ENCODE assay signal across 19 cellular contexts in genomic region chr3:64803469-64803868, GRCh38.
DNase-seq lines count a peak whose midpoint lies in the region; ATAC-seq and TF ChIP-seq lines count a peak whose summit lies in the region.
"Had no signal": no experiment of that assay in that cellular context is flagged by ENCODE, and none has a peak within 500 bp of the region (broad histone marks: within the 10 kb centered on the region; RNA-seq: fewer than 3 reads in every experiment).

No MANE protein-coding gene starts in this region.

- ATAC-seq in GM23338, result no peak

- H3K4me3 Mint-ChIP-seq in GM23338, result no peak overlapping the region
- H3K4me3 Mint-ChIP-seq: CD14-positive monocyte; CD4-positive, alpha-beta T cell; CD8-positive, alpha-beta memory T cell had no signal

- H2BK15ac ChIP-seq in mesendoderm (replicated peaks; ENCODE audit: low read depth), result no peak overlapping the region

- TF ChIP-seq CTCF in GM23338 (conservative IDR thresholded peaks at IDR 0.05; ENCODE audit: low read depth in 2 of 2) (no peak), hepatocyte (IDR thresholded peaks at IDR 0.05; ENCODE audit: poor library complexity) (no peak), smooth muscle cell (IDR thresholded peaks at IDR 0.05; ENCODE audit: borderline replicate concordance, insufficient read depth, poor library complexity, severe bottlenecking) (no peak), Peyer's patch (IDR thresholded peaks at IDR 0.05) (no peak), SK-N-SH (IDR thresholded peaks at IDR 0.05) (no peak)

- H3F3A ChIP-seq in GM23338 (replicated peaks; ENCODE audit: low read depth) (no peaks in the 10 kb centered on the region), smooth muscle cell (ENCODE audit: low read depth) (peaks cover 25% of the 10 kb centered on the region), SK-N-SH (replicated peaks; ENCODE audit: insufficient read depth) (no peaks in the 10 kb centered on the region)

- TF ChIP-seq RAD21 in SK-N-SH (IDR thresholded peaks at IDR 0.05; ENCODE audit: low read length), result no peak

- H4K5ac ChIP-seq in mesendoderm (ENCODE audit: low read length), result no peak overlapping the region

- no peaks in the 10 kb centered on the region for H3K27me3 Mint-ChIP-seq in GM23338 (ENCODE audit: insufficient read depth, low read depth, poor library complexity)
- H3K27me3 Mint-ChIP-seq: CD4-positive, alpha-beta T cell; CD8-positive, alpha-beta memory T cell had no signal

- H3K4me1 Mint-ChIP-seq in GM23338, result 0 out of 3 replicates have a peak, but pooled peaks cover 3% of the 10 kb centered on the region
- H3K4me1 Mint-ChIP-seq: CD14-positive monocyte; CD8-positive, alpha-beta memory T cell had no signal

- H3K9ac ChIP-seq in mesendoderm (ENCODE audit: low read length) (no peak overlapping the region), smooth muscle cell (ENCODE audit: low read depth) (peak overlapping the region; percentile 38), SK-N-SH (no peak overlapping the region)
- H3K9ac ChIP-seq: BLaER1 treated with 17β-estradiol and CSF1 and Interleukin-3, amounts not matched to agents 10 nM and 100 nM had no signal

- WGBS in hepatocyte (ENCODE audit: low lambda C conversion rate, missing lambda C conversion rate), result 50% methylated on average over 9 of the region's 9 CpGs
- WGBS in mesendoderm (ENCODE audit: extremely low coverage, insufficient coverage, low lambda C conversion rate), result no CpG with 5 or more reads among the region's 9 CpGs
- 22% methylated on average over 9 of the region's 9 CpGs for WGBS in smooth muscle cell (ENCODE audit: low lambda C conversion rate)
- 85% methylated on average over 9 of the region's 9 CpGs for WGBS in SK-N-SH (ENCODE audit: low lambda C conversion rate)

- POLR2A ChIA-PET in SK-N-SH (lab: Yijun Ruan, JAX), result no interaction called here

- H4K20me1 ChIP-seq in GM23338 (replicated peaks; ENCODE audit: insufficient read depth) (no peaks in the 10 kb centered on the region), hepatocyte (ENCODE audit: insufficient read depth, poor library complexity, severe bottlenecking) (no peaks in the 10 kb centered on the region), smooth muscle cell (ENCODE audit: low read depth) (no peaks in the 10 kb centered on the region), SK-N-SH (ENCODE audit: insufficient read depth) (no peaks in the 10 kb centered on the region)
- H4K20me1 ChIP-seq: BLaER1 treated with 17β-estradiol and CSF1 and Interleukin-3, amounts not matched to agents 10 nM and 100 nM had no signal

- no peaks in the 10 kb centered on the region for H3K4me1 ChIP-seq in GM23338 (ENCODE audit: insufficient read depth)
- H3K4me1 ChIP-seq in hepatocyte (ENCODE audit: insufficient read depth), result peaks cover 21% of the 10 kb centered on the region
- peaks cover 7% of the 10 kb centered on the region for H3K4me1 ChIP-seq in mesendoderm (ENCODE audit: control insufficient read depth, low read depth, low read length)
- peaks cover 15% of the 10 kb centered on the region for H3K4me1 ChIP-seq in smooth muscle cell (ENCODE audit: low read depth)
- H3K4me1 ChIP-seq in Peyer's patch, result no peaks in the 10 kb centered on the region
- no peaks in the 10 kb centered on the region; a peak in 1 of 4 replicates for H3K4me1 ChIP-seq in SK-N-SH (ENCODE audit: control insufficient read depth in 1 of 2, insufficient read depth in 2 of 2, low read depth in 1 of 2, low read length in 1 of 2)
- H3K4me1 ChIP-seq: BE2C had no signal

- H3K36me3 ChIP-seq in GM23338 (ENCODE audit: insufficient read depth), result no peaks in the 10 kb centered on the region
- no peaks in the 10 kb centered on the region for H3K36me3 ChIP-seq in hepatocyte (replicated peaks; ENCODE audit: insufficient read depth, low read depth)
- H3K36me3 ChIP-seq in mesendoderm (ENCODE audit: control insufficient read depth, insufficient read depth, low read length), result no peaks in the 10 kb centered on the region
- H3K36me3 ChIP-seq in smooth muscle cell (ENCODE audit: low read depth), result no peaks in the 10 kb centered on the region
- no peaks in the 10 kb centered on the region for H3K36me3 ChIP-seq in Peyer's patch
- no peaks in the 10 kb centered on the region for H3K36me3 ChIP-seq in SK-N-SH (replicated peaks in 1 of 2; ENCODE audit: control insufficient read depth in 1 of 2, insufficient read depth in 2 of 2, low read length in 1 of 2)
- H3K36me3 ChIP-seq: BE2C; BLaER1 treated with 17β-estradiol and CSF1 and Interleukin-3, amounts not matched to agents 10 nM and 100 nM had no signal

- peak overlapping the region; percentile 47; the same call in 1 of the 2 replicates for H2AFZ ChIP-seq in GM23338
- no peak overlapping the region for H2AFZ ChIP-seq in hepatocyte
- peak overlapping the region; percentile 31 for H2AFZ ChIP-seq in smooth muscle cell (ENCODE audit: low read depth)
- H2AFZ ChIP-seq in SK-N-SH (ENCODE audit: low read depth), result no peak overlapping the region

- H2BK120ac ChIP-seq in mesendoderm (ENCODE audit: low read depth, low read length), result no peak overlapping the region

- no peak for TF ChIP-seq EP300 in SK-N-SH (IDR thresholded peaks at IDR 0.05; ENCODE audit: borderline replicate concordance in 1 of 2, low read depth in 1 of 2, low read length in 1 of 2)

- no peak overlapping the region for H3K27ac Mint-ChIP-seq in GM23338
- H3K27ac Mint-ChIP-seq: CD14-positive monocyte; CD4-positive, alpha-beta T cell; CD8-positive, alpha-beta memory T cell had no signal

- H3K27me3 ChIP-seq in GM23338 (ENCODE audit: insufficient read depth) (no peaks in the 10 kb centered on the region), hepatocyte (no peaks in the 10 kb centered on the region), mesendoderm (ENCODE audit: insufficient read depth, low read length, poor library complexity) (no peaks in the 10 kb centered on the region), smooth muscle cell (ENCODE audit: low read depth) (no peaks in the 10 kb centered on the region), Peyer's patch (no peaks in the 10 kb centered on the region), SK-N-SH (ENCODE audit: insufficient read depth) (no peaks in the 10 kb centered on the region)
- H3K27me3 ChIP-seq: BE2C had no signal

- no peak overlapping the region for H3K4ac ChIP-seq in mesendoderm (ENCODE audit: low read depth, low read length)

- H3K9me3 ChIP-seq in hepatocyte (ENCODE audit: low read depth) (no peaks in the 10 kb centered on the region), smooth muscle cell (replicated peaks; ENCODE audit: low read depth) (no peaks in the 10 kb centered on the region), Peyer's patch (no peaks in the 10 kb centered on the region), SK-N-SH (no peaks in the 10 kb centered on the region)
- H3K9me3 ChIP-seq: BE2C; BLaER1 treated with 17β-estradiol and CSF1 and Interleukin-3, amounts not matched to agents 10 nM and 100 nM had no signal

- H3K79me2 ChIP-seq in GM23338 (replicated peaks; ENCODE audit: insufficient read depth) (no peaks in the 10 kb centered on the region), hepatocyte (no peaks in the 10 kb centered on the region), mesendoderm (ENCODE audit: control insufficient read depth, insufficient read depth, low read length) (no peaks in the 10 kb centered on the region), smooth muscle cell (ENCODE audit: low read depth) (no peaks in the 10 kb centered on the region), SK-N-SH (ENCODE audit: insufficient read depth) (no peaks in the 10 kb centered on the region)

- peak overlapping the region; percentile 40 for H3K18ac ChIP-seq in mesendoderm (ENCODE audit: low read length)

- H4K8ac ChIP-seq in mesendoderm (ENCODE audit: low read depth, low read length), result no peak overlapping the region

- CTCF ChIA-PET in SK-N-SH (lab: Yijun Ruan, JAX), result interaction anchor here (1.2 kb wide), 1 partner anchor 40 kb away, joined by 3 read pairs; no protein-coding TSS in a partner anchor

- no peak overlapping the region for H3K23ac ChIP-seq in mesendoderm (ENCODE audit: low read length)

- no peak for DNase-seq in GM23338 (ENCODE audit: low spot score)
- peak; percentile 22 for DNase-seq in hepatocyte (ENCODE audit: low spot score)
- DNase-seq in mesendoderm, result no peak
- no peak for DNase-seq in smooth muscle cell (lab: John Stamatoyannopoulos, UW; ENCODE audit: unreplicated experiment)
- no peak for DNase-seq in Peyer's patch
- no peak for DNase-seq in SK-N-SH
- DNase-seq in NCI-H1436 (lab: John Stamatoyannopoulos, UW), result no peak
- DNase-seq: AML-193; BE2C; CD4-positive, alpha-beta T cell; CD8-positive, alpha-beta memory T cell; DMS53; DMS79 treated with DMSO at 0.1 percent for 48 hours; GF-D8; H7; HCEC 1CT had no signal

- H3K9me3 Mint-ChIP-seq in GM23338, result no peaks in the 10 kb centered on the region

- no peak overlapping the region for H2BK5ac ChIP-seq in mesendoderm (ENCODE audit: low read length)

- H3K4me3 ChIP-seq in GM23338 (no peak overlapping the region), hepatocyte (no peak overlapping the region), mesendoderm (ENCODE audit: low read length) (no peak overlapping the region), smooth muscle cell (no peak overlapping the region), Peyer's patch (no peak overlapping the region), SK-N-SH (ENCODE audit: low read depth in 2 of 2, low read length in 1 of 2) (no peak overlapping the region)
- H3K4me3 ChIP-seq: BLaER1 treated with 17β-estradiol and CSF1 and Interleukin-3, amounts not matched to agents 10 nM and 100 nM had no signal

- no peak for TF ChIP-seq POLR2A in Peyer's patch (IDR thresholded peaks at IDR 0.05)

- H3K27ac ChIP-seq in GM23338 (ENCODE audit: low read depth) (no peak overlapping the region), hepatocyte (peak overlapping the region; percentile 0), mesendoderm (ENCODE audit: low read depth, low read length) (no peak overlapping the region), smooth muscle cell (ENCODE audit: low read depth) (peak overlapping the region; percentile 72), Peyer's patch (no peak overlapping the region), SK-N-SH (ENCODE audit: low read depth in 2 of 2, low read length in 1 of 2) (no peak overlapping the region)
- H3K27ac ChIP-seq: 22Rv1; BLaER1 treated with 17β-estradiol and CSF1 and Interleukin-3, amounts not matched to agents 10 nM and 100 nM had no signal

- H2AK5ac ChIP-seq in mesendoderm (ENCODE audit: low read length), result no peak overlapping the region

- no peaks in the 10 kb centered on the region for H3K36me3 Mint-ChIP-seq in GM23338 (ENCODE audit: low read depth)
- H3K36me3 Mint-ChIP-seq: CD14-positive monocyte; CD8-positive, alpha-beta memory T cell had no signal

- no peak overlapping the region for H3K4me2 ChIP-seq in GM23338
- H3K4me2 ChIP-seq in hepatocyte, result no peak overlapping the region
- H3K4me2 ChIP-seq in mesendoderm (ENCODE audit: low read length), result no peak overlapping the region
- H3K4me2 ChIP-seq in smooth muscle cell, result peak overlapping the region; percentile 75
- no peak overlapping the region for H3K4me2 ChIP-seq in SK-N-SH
- H3K4me2 ChIP-seq: BLaER1 treated with 17β-estradiol and CSF1 and Interleukin-3, amounts not matched to agents 10 nM and 100 nM had no signal

- peaks cover 9% of the 10 kb centered on the region; the same call in 1 of the 2 replicates for H3K9me2 ChIP-seq in GM23338 (ENCODE audit: insufficient read depth)
- no peaks in the 10 kb centered on the region for H3K9me2 ChIP-seq in hepatocyte (replicated peaks; ENCODE audit: insufficient read depth)
- no peaks in the 10 kb centered on the region for H3K9me2 ChIP-seq in SK-N-SH

- no peak overlapping the region for H3K56ac ChIP-seq in mesendoderm (ENCODE audit: low read length)

- H3K79me1 ChIP-seq in mesendoderm (ENCODE audit: low read length), result no peaks in the 10 kb centered on the region

Comparison
In these comparisons a context has a peak if more than half of its experiments do, and no peak if none do; other contexts are left out.
1. H2AFZ ChIP-seq: peak in GM23338 (single experiment) and smooth muscle cell (single experiment); none in hepatocyte (single experiment) and SK-N-SH (single experiment).
2. H3K27ac ChIP-seq: peak in hepatocyte (single experiment) and smooth muscle cell (single experiment); none in GM23338 (single experiment), mesendoderm (single experiment), Peyer's patch (0 of 4) and SK-N-SH (0 of 2).